In genomic region chr9:19875291-19875910, GRCh38 we compare ENCODE assay signal across 31 cellular contexts.
DNase-seq lines count a peak whose midpoint lies in the region; FAIRE-seq and TF ChIP-seq lines count a peak whose summit lies in the region.
"Had no signal": no experiment of that assay in that cellular context is flagged by ENCODE, and none has a peak within 500 bp of the region (broad histone marks: within the 10 kb centered on the region; RNA-seq: fewer than 3 reads in every experiment).

No MANE protein-coding gene starts in this region.

- H3K9me3 Mint-ChIP-seq in astrocyte (ENCODE audit: unreplicated experiment), result peaks cover 9% of the 10 kb centered on the region
- H3K9me3 Mint-ChIP-seq: activated CD4-positive, alpha-beta memory T cell treated with anti-CD3 and anti-CD28 coated beads, Interleukin-2, amount 10 ng/mL, durations not matched to agents 7 days and 5 days had no signal

- no peak overlapping the region for H3K4me3 ChIP-seq in astrocyte (ENCODE audit: insufficient read depth, low read depth, low read length)
- no peak overlapping the region for H3K4me3 ChIP-seq in small intestine (ENCODE audit: low read depth in 1 of 2, low read length in 2 of 2)
- H3K4me3 ChIP-seq: right atrium auricular region, upper lobe of right lung had no signal

- H3K36me3 Mint-ChIP-seq in astrocyte (ENCODE audit: low read depth, unreplicated experiment), result no peaks in the 10 kb centered on the region
- H3K36me3 Mint-ChIP-seq: stimulated activated effector memory CD8-positive, alpha-beta T cell treated with anti-CD3 and anti-CD28 coated beads, Interleukin-12 subunit alpha, Interleukin-12 subunit beta, amount 100 ng/mL, for 72 hours; T-cell had no signal

- H3K4me3 Mint-ChIP-seq in astrocyte (ENCODE audit: unreplicated experiment), result no peak overlapping the region
- H3K4me3 Mint-ChIP-seq: activated CD4-positive, alpha-beta memory T cell treated with anti-CD3 and anti-CD28 coated beads, Interleukin-2, amount 10 ng/mL, durations not matched to agents 7 days and 5 days; activated naive CD4-positive, alpha-beta T cell treated with anti-CD3 and anti-CD28 coated beads, Interleukin-2, amount 50 U/mL, for 24 hours; activated T-helper 17 cell treated with anti-CD3 and anti-CD28 coated beads, Interleukin-2, amount 50 U/mL, for 72 hours; natural killer cell; stimulated activated effector memory CD8-positive, alpha-beta T cell treated with anti-CD3 and anti-CD28 coated beads, Interleukin-12 subunit alpha, Interleukin-12 subunit beta, amount 100 ng/mL, for 72 hours; T-cell had no signal

- no peak for TF ChIP-seq CTCF in astrocyte (IDR thresholded peaks at IDR 0.05; ENCODE audit: insufficient read depth, low read depth, low read length)

- no peaks in the 10 kb centered on the region for H3K27me3 ChIP-seq in astrocyte (ENCODE audit: insufficient read depth, low read length)
- no peaks in the 10 kb centered on the region for H3K27me3 ChIP-seq in small intestine (ENCODE audit: control insufficient read depth in 2 of 2, insufficient read depth in 2 of 2, low read length in 2 of 2)
- H3K27me3 ChIP-seq: right atrium auricular region, upper lobe of right lung had no signal

- no peaks in the 10 kb centered on the region for H4K20me1 ChIP-seq in astrocyte (ENCODE audit: insufficient read depth, low read length)

- FAIRE-seq in astrocyte (lab: Jason Lieb, UNC) (no peak), urothelium cell line (lab: Jason Lieb, UNC) (no peak), small intestine (lab: Jason Lieb, UNC) (no peak)
- FAIRE-seq: endometrium, GM12892, H1 had no signal

- WGBS in small intestine, 3 donors, result 80 to 84% (median 84%) methylated on average over 5 of the region's 5 CpGs

- peak overlapping the region; percentile 86 for H3K27ac Mint-ChIP-seq in astrocyte (ENCODE audit: unreplicated experiment)
- H3K27ac Mint-ChIP-seq: activated CD4-positive, alpha-beta memory T cell treated with anti-CD3 and anti-CD28 coated beads, Interleukin-2, amount 10 ng/mL, durations not matched to agents 7 days and 5 days; activated naive CD4-positive, alpha-beta T cell treated with anti-CD3 and anti-CD28 coated beads, Interleukin-2, amount 50 U/mL, for 24 hours; activated T-helper 17 cell treated with anti-CD3 and anti-CD28 coated beads, Interleukin-2, amount 50 U/mL, for 72 hours; natural killer cell; stimulated activated effector memory CD8-positive, alpha-beta T cell treated with anti-CD3 and anti-CD28 coated beads, Interleukin-12 subunit alpha, Interleukin-12 subunit beta, amount 100 ng/mL, for 72 hours; T-cell had no signal

- peak; percentile 71 for DNase-seq in HS-27A (ENCODE audit: low read depth)
- no peak for DNase-seq in astrocyte (ENCODE audit: low read depth)
- DNase-seq in glomerular visceral epithelial cell (ENCODE audit: extremely low spot score), result peak; percentile 58
- DNase-seq in urothelium cell line (ENCODE audit: low spot score), result peak; percentile 14
- no peak for DNase-seq in small intestine
- no peak for DNase-seq in NCI-H1436 treated with DMSO at 0.1 percent for 48 hours (lab: John Stamatoyannopoulos, UW)
- DNase-seq in G401 (ENCODE audit: low spot score), result no peak
- DNase-seq: activated CD4-positive, alpha-beta memory T cell treated with anti-CD3 and anti-CD28 coated beads, Interleukin-2, amount 10 ng/mL, durations not matched to agents 7 days and 5 days; activated CD4-positive, CD25-positive, alpha-beta regulatory T cell treated with anti-CD3 and anti-CD28 coated beads, Interleukin-2, amount 50 U/mL, for 72 hours; activated CD8-positive, alpha-beta memory T cell treated with anti-CD3 and anti-CD28 coated beads, Interleukin-2, amount 50 U/mL, for 48 hours; anterior cingulate cortex; Calu3; caudate nucleus; islet precursor cell; midbrain; natural killer cell; NCI-H1105 treated with DMSO at 0.1 percent for 48 hours; NCI-H2029; stimulated activated CD4-positive, alpha-beta T cell treated with anti-CD3 and anti-CD28 coated beads, Interleukin-12 subunit alpha, Interleukin-12 subunit beta, amount 100 ng/mL, for 4 hours; stimulated activated CD4-positive, alpha-beta T cell treated with anti-CD3 and anti-CD28 coated beads, Interleukin-4, amount 100 ng/mL, for 24 hours; substantia nigra; T-cell; upper lobe of right lung had no signal

- H3K79me2 ChIP-seq in astrocyte (ENCODE audit: insufficient read depth, low read length), result no peaks in the 10 kb centered on the region

- H3K27me3 Mint-ChIP-seq in astrocyte (ENCODE audit: low read depth, unreplicated experiment), result no peaks in the 10 kb centered on the region

- H3K9ac ChIP-seq in astrocyte (ENCODE audit: low read length), result no peak overlapping the region

- H3K27ac ChIP-seq in astrocyte (ENCODE audit: low read depth, low read length), result no peak overlapping the region
- H3K27ac ChIP-seq in small intestine (ENCODE audit: low read depth in 1 of 2, low read length in 1 of 2), result no peak overlapping the region
- H3K27ac ChIP-seq: C4-2B, right atrium auricular region, upper lobe of right lung had no signal

- H3K4me2 ChIP-seq in astrocyte (ENCODE audit: low read length), result no peak overlapping the region

- H3K4me1 ChIP-seq in astrocyte (ENCODE audit: insufficient read depth, low read length) (no peaks in the 10 kb centered on the region), small intestine (ENCODE audit: control insufficient read depth in 2 of 2, insufficient read depth in 1 of 2, low read depth in 1 of 2, low read length in 1 of 2) (no peaks in the 10 kb centered on the region)
- H3K4me1 ChIP-seq: right atrium auricular region, upper lobe of right lung had no signal

- no peaks in the 10 kb centered on the region for H3K36me3 ChIP-seq in astrocyte (ENCODE audit: insufficient read depth, low read length)
- H3K36me3 ChIP-seq in small intestine (ENCODE audit: control insufficient read depth in 2 of 2, insufficient read depth in 2 of 2, low read length in 2 of 2), result no peaks in the 10 kb centered on the region
- H3K36me3 ChIP-seq: right atrium auricular region, upper lobe of right lung had no signal

- in situ Hi-C loops in G401 (cut with HindIII; ENCODE audit: low sequenced_read_pairs), result no loop called here

- peaks cover 26% of the 10 kb centered on the region for H3K4me1 Mint-ChIP-seq in astrocyte (ENCODE audit: low read depth, unreplicated experiment)
- H3K4me1 Mint-ChIP-seq: activated naive CD4-positive, alpha-beta T cell treated with anti-CD3 and anti-CD28 coated beads, Interleukin-2, amount 50 U/mL, for 24 hours; activated T-helper 17 cell treated with anti-CD3 and anti-CD28 coated beads, Interleukin-2, amount 50 U/mL, for 72 hours; natural killer cell; stimulated activated effector memory CD8-positive, alpha-beta T cell treated with anti-CD3 and anti-CD28 coated beads, Interleukin-12 subunit alpha, Interleukin-12 subunit beta, amount 100 ng/mL, for 72 hours; T-cell had no signal

- H3K9me3 ChIP-seq in astrocyte (ENCODE audit: insufficient read depth, low read depth, low read length), result no peaks in the 10 kb centered on the region
- no peaks in the 10 kb centered on the region for H3K9me3 ChIP-seq in small intestine (ENCODE audit: control insufficient read depth, low read depth)
- H3K9me3 ChIP-seq: upper lobe of right lung had no signal

- no peak overlapping the region for H2AFZ ChIP-seq in astrocyte (ENCODE audit: low read depth, low read length)

Comparison
In these comparisons a context has a peak if more than half of its experiments do, and no peak if none do; other contexts are left out.
1. DNase-seq: peak in HS-27A (single experiment), glomerular visceral epithelial cell (single experiment) and urothelium cell line (single experiment); none in astrocyte (single experiment), small intestine (single experiment), NCI-H1436 treated with DMSO at 0.1 percent for 48 hours (single experiment) and G401 (single experiment).